In the genomic region with DNA sequence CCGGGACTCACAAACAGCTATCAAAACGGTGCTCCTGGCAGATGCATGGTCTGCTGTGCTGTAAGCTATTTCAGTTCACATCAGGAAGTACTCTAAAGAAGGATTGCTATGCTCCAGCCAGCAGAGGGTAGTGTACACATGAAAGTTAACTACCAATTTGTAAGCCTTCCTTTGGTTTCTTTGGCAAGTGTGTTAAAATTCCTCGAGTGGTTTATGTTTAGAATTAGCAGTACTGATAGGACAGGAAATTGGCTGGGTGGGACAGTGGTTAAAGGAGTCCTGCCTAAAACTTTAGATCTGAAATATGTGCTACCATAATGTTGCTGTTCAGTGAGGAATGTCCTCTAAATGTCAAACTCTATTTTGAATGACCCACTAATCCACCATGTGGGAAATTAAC, we compare ENCODE assay signal across 9 cellular contexts. TPM values are rescaled to one million over a fixed set of nuclear protein-coding genes. Genes with fewer than 3 reads are reported as not detected.
A peak's percentile ranks its signal among the peaks of the same experiment; 100 is the strongest.
DNase-seq lines count a peak whose midpoint lies in the region; ATAC-seq and TF ChIP-seq lines count a peak whose summit lies in the region.
"Had no signal": no experiment of that assay in that cellular context is flagged by ENCODE, and none has a peak within 500 bp of the region (broad histone marks: within the 10 kb centered on the region; RNA-seq: fewer than 3 reads in every experiment).

No MANE protein-coding gene starts in this region.

- in situ Hi-C loops in GM13977 (cut with MboI; ENCODE audit: low pct_unique_long_range_greater_than_20kb, low sequenced_read_pairs, unreplicated experiment) = no loop called here

- TF ChIP-seq CTCF in AG09309 (IDR thresholded peaks at IDR 0.05; ENCODE audit: control insufficient read depth, insufficient read depth, low read depth, low read length, missing control alignments) = peak; percentile 75
- TF ChIP-seq CTCF in GM13977 (IDR thresholded peaks at IDR 0.05; ENCODE audit: extremely low read depth, insufficient read depth, missing control alignments) = peak; percentile 47

- ATAC-seq in HG02798 (IDR thresholded peaks at IDR 0.05; ENCODE audit: poor library complexity, unreplicated experiment) = peak; percentile 58
- peak; percentile 27 to 60 for ATAC-seq in stimulated activated naive B cell treated with anti-CD40 and anti-IgM and Interleukin-4, amounts not matched to agents 10 μg/mL and 1 μg/mL and 100 μg/mL, for 72 hours (replicated peaks)
- no peak for ATAC-seq in naive thymus-derived CD8-positive, alpha-beta T cell

- H3K4me3 Mint-ChIP-seq in stimulated activated naive B cell treated with anti-CD40 and anti-IgM and Interleukin-4, amounts not matched to agents 10 μg/mL and 1 μg/mL and 100 μg/mL, for 72 hours = no peak overlapping the region
- H3K4me3 Mint-ChIP-seq in naive thymus-derived CD8-positive, alpha-beta T cell = no peak overlapping the region
- H3K4me3 Mint-ChIP-seq: natural killer cell had no signal

- no peaks in the 10 kb centered on the region for H3K9me3 Mint-ChIP-seq in stimulated activated naive B cell treated with anti-CD40 and anti-IgM and Interleukin-4, amounts not matched to agents 10 μg/mL and 1 μg/mL and 100 μg/mL, for 72 hours
- H3K9me3 Mint-ChIP-seq in naive thymus-derived CD8-positive, alpha-beta T cell = no peaks in the 10 kb centered on the region
- H3K9me3 Mint-ChIP-seq: natural killer cell had no signal

- no peak overlapping the region for H3K4me3 ChIP-seq in AG09309 (ENCODE audit: control insufficient read depth, low read depth, low read length)

- H3K36me3 Mint-ChIP-seq in stimulated activated naive B cell treated with anti-CD40 and anti-IgM and Interleukin-4, amounts not matched to agents 10 μg/mL and 1 μg/mL and 100 μg/mL, for 72 hours = peaks cover 30 to 59% of the 10 kb centered on the region in 2 donors
- peaks cover 12 to 82% (median 47%) of the 10 kb centered on the region in 3 donors for H3K36me3 Mint-ChIP-seq in naive thymus-derived CD8-positive, alpha-beta T cell

- POLR2A ChIA-PET in naive thymus-derived CD8-positive, alpha-beta T cell (lab: Charles Lee) = no interaction called here

- no peaks in the 10 kb centered on the region for H3K27me3 Mint-ChIP-seq in stimulated activated naive B cell treated with anti-CD40 and anti-IgM and Interleukin-4, amounts not matched to agents 10 μg/mL and 1 μg/mL and 100 μg/mL, for 72 hours
- no peaks in the 10 kb centered on the region for H3K27me3 Mint-ChIP-seq in naive thymus-derived CD8-positive, alpha-beta T cell

- no peaks in the 10 kb centered on the region for H3K4me1 Mint-ChIP-seq in stimulated activated naive B cell treated with anti-CD40 and anti-IgM and Interleukin-4, amounts not matched to agents 10 μg/mL and 1 μg/mL and 100 μg/mL, for 72 hours
- peaks cover 4 to 26% (median 6%) of the 10 kb centered on the region in 4 donors for H3K4me1 Mint-ChIP-seq in naive thymus-derived CD8-positive, alpha-beta T cell

- no peak overlapping the region for H3K27ac Mint-ChIP-seq in stimulated activated naive B cell treated with anti-CD40 and anti-IgM and Interleukin-4, amounts not matched to agents 10 μg/mL and 1 μg/mL and 100 μg/mL, for 72 hours
- peak overlapping the region in 1 of 10 donors; percentile 73 for H3K27ac Mint-ChIP-seq in naive thymus-derived CD8-positive, alpha-beta T cell
- H3K27ac Mint-ChIP-seq: natural killer cell had no signal

- DNase-seq in AG09309 (ENCODE audit: low read depth) = peak; percentile 82
- peak; percentile 13 for DNase-seq in GM13977 (ENCODE audit: low spot score)
- DNase-seq in NCI-H1105 (lab: John Stamatoyannopoulos, UW) = peak; percentile 19
- DNase-seq in amniotic stem cell (lab: John Stamatoyannopoulos, UW) = peak; percentile 85
- peak; percentile 60 for DNase-seq in hepatic stellate cell (ENCODE audit: low spot score)
- no peak for DNase-seq in stimulated activated naive B cell treated with anti-CD40 and anti-IgM and Interleukin-4, amounts not matched to agents 10 μg/mL and 1 μg/mL and 100 μg/mL, for 72 hours
- DNase-seq in naive thymus-derived CD8-positive, alpha-beta T cell = no peak
- DNase-seq: natural killer cell had no signal

RNA-seq across cellular contexts. Expression of a gene that starts 47.4 kb away (rescaled TPM):
- 10 to 100 TPM; 27.3 to 27.9 TPM for total RNA-seq in naive thymus-derived CD8-positive, alpha-beta T cell
- polyA plus RNA-seq in naive thymus-derived CD8-positive, alpha-beta T cell = 10 to 100 TPM in 1 of 3 donors, 1 to 10 TPM in 2; 9.4 to 16.1 (median 9.9) TPM

Comparison
In these comparisons a context has a peak if more than half of its experiments do, and no peak if none do; other contexts are left out.
1. DNase-seq: peak in AG09309 (single experiment), GM13977 (single experiment), NCI-H1105 (single experiment), amniotic stem cell (single experiment) and hepatic stellate cell (single experiment); none in stimulated activated naive B cell treated with anti-CD40 and anti-IgM and Interleukin-4, amounts not matched to agents 10 μg/mL and 1 μg/mL and 100 μg/mL, for 72 hours (single experiment) and naive thymus-derived CD8-positive, alpha-beta T cell (0 of 10).
2. ATAC-seq: peak in HG02798 (single experiment) and stimulated activated naive B cell treated with anti-CD40 and anti-IgM and Interleukin-4, amounts not matched to agents 10 μg/mL and 1 μg/mL and 100 μg/mL, for 72 hours (2 of 2); none in naive thymus-derived CD8-positive, alpha-beta T cell (0 of 2).